In genomic region chr5:152480677-152481076, GRCh38 we compare ENCODE assay signal across 7 cellular contexts.
A peak's percentile ranks its signal among the peaks of the same experiment; 100 is the strongest.
DNase-seq lines count a peak whose midpoint lies in the region; ATAC-seq lines count a peak whose summit lies in the region.
"Not testable (repeated sequence)": the region's sequence is repeated elsewhere in the genome, so short reads cannot be mapped to it uniquely, and the experiment has no call there.

No MANE protein-coding gene starts in this region.

- CTCF ChIA-PET in activated CD8-positive, alpha-beta memory T cell treated with anti-CD3 and anti-CD28 coated beads, Interleukin-2, amount 10 ng/mL, durations not matched to agents 7 days and 5 days (lab: Charles Lee): not testable (repeated sequence)

- ATAC-seq in GM18520 (IDR thresholded peaks at IDR 0.05; ENCODE audit: unreplicated experiment) (peak; percentile 98), GM19351 (IDR thresholded peaks at IDR 0.05; ENCODE audit: unreplicated experiment) (peak; percentile 100), GM21529 (IDR thresholded peaks at IDR 0.05; ENCODE audit: unreplicated experiment) (peak; percentile 100), HG02798 (IDR thresholded peaks at IDR 0.05; ENCODE audit: poor library complexity, unreplicated experiment) (peak; percentile 81), HG03095 (IDR thresholded peaks at IDR 0.05; ENCODE audit: unreplicated experiment) (peak; percentile 84), HG03558 (IDR thresholded peaks at IDR 0.05; ENCODE audit: extremely low read depth, unreplicated experiment) (peak; percentile 91)
- peak; percentile 39 for ATAC-seq in activated CD8-positive, alpha-beta memory T cell treated with anti-CD3 and anti-CD28 coated beads, Interleukin-2, amount 10 ng/mL, durations not matched to agents 7 days and 5 days

- not testable (repeated sequence) for H3K9me3 Mint-ChIP-seq in activated CD8-positive, alpha-beta memory T cell treated with anti-CD3 and anti-CD28 coated beads, Interleukin-2, amount 10 ng/mL, durations not matched to agents 7 days and 5 days (ENCODE audit: low read depth)

- H3K4me1 Mint-ChIP-seq in activated CD8-positive, alpha-beta memory T cell treated with anti-CD3 and anti-CD28 coated beads, Interleukin-2, amount 10 ng/mL, durations not matched to agents 7 days and 5 days: not testable (repeated sequence)

- H3K4me3 Mint-ChIP-seq in activated CD8-positive, alpha-beta memory T cell treated with anti-CD3 and anti-CD28 coated beads, Interleukin-2, amount 10 ng/mL, durations not matched to agents 7 days and 5 days: not testable (repeated sequence)

- H3K36me3 Mint-ChIP-seq in activated CD8-positive, alpha-beta memory T cell treated with anti-CD3 and anti-CD28 coated beads, Interleukin-2, amount 10 ng/mL, durations not matched to agents 7 days and 5 days: not testable (repeated sequence)

- H3K27ac Mint-ChIP-seq in activated CD8-positive, alpha-beta memory T cell treated with anti-CD3 and anti-CD28 coated beads, Interleukin-2, amount 10 ng/mL, durations not matched to agents 7 days and 5 days: not testable (repeated sequence)

- not testable (repeated sequence) for DNase-seq in activated CD8-positive, alpha-beta memory T cell treated with anti-CD3 and anti-CD28 coated beads, Interleukin-2, amount 10 ng/mL, durations not matched to agents 7 days and 5 days

- H3K27me3 Mint-ChIP-seq in activated CD8-positive, alpha-beta memory T cell treated with anti-CD3 and anti-CD28 coated beads, Interleukin-2, amount 10 ng/mL, durations not matched to agents 7 days and 5 days: not testable (repeated sequence)

Comparison
In these comparisons a context has a peak if more than half of its experiments do, and no peak if none do; other contexts are left out.
1. ATAC-seq: peak in every context shown above with its lines; median percentile 100 in GM19351; 100 in GM21529; 98 in GM18520; 91 in HG03558; 84 in HG03095; 81 in HG02798; 39 in activated CD8-positive, alpha-beta memory T cell treated with anti-CD3 and anti-CD28 coated beads, Interleukin-2, amount 10 ng/mL, durations not matched to agents 7 days and 5 days.